Comparison of ENCODE assay signal across 1 cellular context in the genomic region with DNA sequence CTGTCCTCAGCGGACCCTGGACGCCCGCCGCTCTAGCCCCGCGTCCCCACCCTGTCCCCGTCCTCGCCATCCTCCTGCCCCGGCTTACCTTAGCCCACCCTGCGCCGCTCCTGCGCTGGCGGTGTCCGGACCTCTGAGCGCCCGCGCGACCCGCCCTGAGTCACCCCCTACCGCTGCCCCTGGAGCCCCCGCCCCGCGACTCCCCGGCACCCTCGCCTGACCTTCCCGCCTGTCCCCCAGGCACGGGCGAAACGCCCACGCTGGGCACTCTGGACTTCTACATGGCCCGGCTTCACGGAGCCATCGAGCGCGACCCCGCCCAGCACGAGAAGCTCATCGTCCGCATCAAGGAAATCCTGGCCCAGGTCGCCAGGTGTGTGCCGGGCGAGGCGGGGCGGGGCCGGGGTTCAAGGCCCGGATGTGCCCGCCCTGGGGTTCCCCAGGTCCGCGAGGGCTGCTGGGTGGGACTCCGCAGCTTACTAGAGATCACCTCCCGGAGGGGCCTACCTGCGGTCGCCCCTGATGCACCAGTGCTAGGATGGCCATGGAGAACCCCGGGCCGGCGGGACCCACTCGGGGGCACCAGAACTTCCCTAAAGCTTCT.
TF ChIP-seq lines count a peak whose summit lies in the region.

No MANE protein-coding gene starts in this region.

TF ChIP-seq in HCT116, 20 proteins besides CTCF, POLR2A, EP300 and RAD21:
- TF ChIP-seq EZH2 (IDR thresholded peaks at IDR 0.05) (no peak), CEBPB (IDR thresholded peaks at IDR 0.05; ENCODE audit: low read depth) (no peak), JUND (IDR thresholded peaks at IDR 0.05) (no peak), TCF7L2 (IDR thresholded peaks at IDR 0.05; ENCODE audit: borderline replicate concordance, extremely low read depth, insufficient read depth, insufficient read length) (no peak), EZH2phosphoT487 (IDR thresholded peaks at IDR 0.05; ENCODE audit: borderline replicate concordance) (no peak), ATF3 (IDR thresholded peaks at IDR 0.05) (no peak), SRF (IDR thresholded peaks at IDR 0.05; ENCODE audit: low read depth) (no peak), ELF1 (IDR thresholded peaks at IDR 0.05; ENCODE audit: borderline replicate concordance, low read depth) (no peak), SIN3A (IDR thresholded peaks at IDR 0.05; ENCODE audit: low read depth) (no peak), SP1 (IDR thresholded peaks at IDR 0.05; ENCODE audit: low read depth) (no peak), CBX3 (IDR thresholded peaks at IDR 0.05; ENCODE audit: low read depth) (no peak), ZBTB33 (IDR thresholded peaks at IDR 0.05; ENCODE audit: extremely low read depth, insufficient replicate concordance, low read length) (no peak), ZFX (IDR thresholded peaks at IDR 0.05) (no peak), YY1 (IDR thresholded peaks at IDR 0.05; ENCODE audit: extremely low read depth, insufficient replicate concordance, low read depth, low read length) (no peak), POLR2AphosphoS5 (IDR thresholded peaks at IDR 0.05; ENCODE audit: low read depth, low read length) (peak; percentile 63; the same call in 1 of the 2 replicates), EGR1 (IDR thresholded peaks at IDR 0.05; ENCODE audit: low read depth) (peak; percentile 68), FOSL1 (IDR thresholded peaks at IDR 0.05; ENCODE audit: low read depth) (no peak), ZNF274 (IDR thresholded peaks at IDR 0.05; ENCODE audit: low read depth, low read length) (no peak)
- TF ChIP-seq, protein P1, sequence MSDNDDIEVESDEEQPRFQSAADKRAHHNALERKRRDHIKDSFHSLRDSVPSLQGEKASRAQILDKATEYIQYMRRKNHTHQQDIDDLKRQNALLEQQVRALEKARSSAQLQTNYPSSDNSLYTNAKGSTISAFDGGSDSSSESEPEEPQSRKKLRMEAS (IDR thresholded peaks at IDR 0.05): peak; percentile 53; the same call in 1 of the 2 replicates
- TF ChIP-seq, protein P2, sequence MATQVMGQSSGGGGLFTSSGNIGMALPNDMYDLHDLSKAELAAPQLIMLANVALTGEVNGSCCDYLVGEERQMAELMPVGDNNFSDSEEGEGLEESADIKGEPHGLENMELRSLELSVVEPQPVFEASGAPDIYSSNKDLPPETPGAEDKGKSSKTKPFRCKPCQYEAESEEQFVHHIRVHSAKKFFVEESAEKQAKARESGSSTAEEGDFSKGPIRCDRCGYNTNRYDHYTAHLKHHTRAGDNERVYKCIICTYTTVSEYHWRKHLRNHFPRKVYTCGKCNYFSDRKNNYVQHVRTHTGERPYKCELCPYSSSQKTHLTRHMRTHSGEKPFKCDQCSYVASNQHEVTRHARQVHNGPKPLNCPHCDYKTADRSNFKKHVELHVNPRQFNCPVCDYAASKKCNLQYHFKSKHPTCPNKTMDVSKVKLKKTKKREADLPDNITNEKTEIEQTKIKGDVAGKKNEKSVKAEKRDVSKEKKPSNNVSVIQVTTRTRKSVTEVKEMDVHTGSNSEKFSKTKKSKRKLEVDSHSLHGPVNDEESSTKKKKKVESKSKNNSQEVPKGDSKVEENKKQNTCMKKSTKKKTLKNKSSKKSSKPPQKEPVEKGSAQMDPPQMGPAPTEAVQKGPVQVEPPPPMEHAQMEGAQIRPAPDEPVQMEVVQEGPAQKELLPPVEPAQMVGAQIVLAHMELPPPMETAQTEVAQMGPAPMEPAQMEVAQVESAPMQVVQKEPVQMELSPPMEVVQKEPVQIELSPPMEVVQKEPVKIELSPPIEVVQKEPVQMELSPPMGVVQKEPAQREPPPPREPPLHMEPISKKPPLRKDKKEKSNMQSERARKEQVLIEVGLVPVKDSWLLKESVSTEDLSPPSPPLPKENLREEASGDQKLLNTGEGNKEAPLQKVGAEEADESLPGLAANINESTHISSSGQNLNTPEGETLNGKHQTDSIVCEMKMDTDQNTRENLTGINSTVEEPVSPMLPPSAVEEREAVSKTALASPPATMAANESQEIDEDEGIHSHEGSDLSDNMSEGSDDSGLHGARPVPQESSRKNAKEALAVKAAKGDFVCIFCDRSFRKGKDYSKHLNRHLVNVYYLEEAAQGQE (IDR thresholded peaks at IDR 0.05; ENCODE audit: low read depth): no peak
